2 cellular contexts compared by ENCODE assay signal in genomic region chr12:113598815-113599406, GRCh38.
TF ChIP-seq lines count a peak whose summit lies in the region.

No MANE protein-coding gene starts in this region.

TF ChIP-seq in H1, 55 proteins besides CTCF, POLR2A, EP300 and RAD21 (continued from another document):
- no peak for TF ChIP-seq HDAC6 (IDR thresholded peaks at IDR 0.05; ENCODE audit: low read depth, low read length)

TF ChIP-seq in SK-N-SH treated with all-trans-retinoic acid at 6 μM for 48 hours, 23 proteins besides CTCF, POLR2A, EP300 and RAD21 (continued from another document):
- no peak for TF ChIP-seq ARNTL (CRISPR knock-in tag; IDR thresholded peaks at IDR 0.05; ENCODE audit: borderline replicate concordance, low read depth)
